ENCODE assay signal across 8 cellular contexts in the genomic region with DNA sequence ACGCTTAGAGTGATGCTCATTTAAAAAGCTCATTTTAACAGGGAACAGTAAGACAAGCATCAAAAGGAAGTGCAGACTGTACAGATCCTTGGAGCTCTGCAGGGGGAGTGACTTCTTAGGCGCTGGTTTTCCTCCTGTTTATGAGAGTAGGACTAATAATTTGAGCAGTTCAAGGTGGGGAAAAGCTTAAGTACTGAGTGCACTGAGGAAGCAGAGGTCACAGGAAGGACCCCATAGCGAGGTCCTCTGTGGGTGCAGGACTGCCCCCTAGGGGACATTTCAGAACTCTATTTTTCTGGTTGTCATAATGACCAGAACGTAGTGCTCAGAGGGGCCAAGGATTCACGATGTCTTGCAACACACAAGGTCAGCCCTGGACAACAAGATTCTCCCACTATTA.
DNase-seq lines count a peak whose midpoint lies in the region; ATAC-seq, FAIRE-seq and TF ChIP-seq lines count a peak whose summit lies in the region.

No MANE protein-coding gene starts in this region.

- H3K27ac ChIP-seq in 22Rv1 (no peak overlapping the region), kidney (ENCODE audit: low read depth in 2 of 2, low read length in 2 of 2) (no peak overlapping the region)

- FAIRE-seq in D721Med (lab: Jason Lieb, UNC) (no peak), kidney (lab: Jason Lieb, UNC) (no peak)

- H3K9me3 ChIP-seq in kidney (ENCODE audit: control insufficient read depth in 1 of 2, low read length in 2 of 2): no peaks in the 10 kb centered on the region

- intact Hi-C loops in kidney (cut with DNase I): no loop called here

- no peak overlapping the region for H3K9ac ChIP-seq in kidney (ENCODE audit: low read length in 2 of 2)

- in situ Hi-C loops in astrocyte of the cerebellum (cut with HindIII; ENCODE audit: low sequenced_read_pairs): no loop called here

- TF ChIP-seq CTCF in 22Rv1 (IDR thresholded peaks at IDR 0.05) (peak; percentile 77), D721Med (IDR thresholded peaks at IDR 0.05; ENCODE audit: insufficient read depth, missing control alignments) (peak; percentile 48), astrocyte of the cerebellum (IDR thresholded peaks at IDR 0.05; ENCODE audit: low read depth, low read length, missing control alignments) (peak; percentile 65), kidney (IDR thresholded peaks at IDR 0.05; ENCODE audit: borderline replicate concordance, extremely low read depth, insufficient read depth) (peak; percentile 43)

- no peaks in the 10 kb centered on the region for H3K4me1 ChIP-seq in kidney (ENCODE audit: control insufficient read depth in 1 of 2, insufficient read depth in 1 of 2, low read depth in 1 of 2, low read length in 2 of 2)

- ATAC-seq in HG03280 (IDR thresholded peaks at IDR 0.05; ENCODE audit: unreplicated experiment) (no peak), HG02970 (IDR thresholded peaks at IDR 0.05; ENCODE audit: low FRiP score, unreplicated experiment) (no peak)

- H3K4me3 ChIP-seq in astrocyte of the cerebellum (ENCODE audit: low read depth, low read length): no peak overlapping the region
- no peak overlapping the region for H3K4me3 ChIP-seq in kidney (ENCODE audit: low read length in 2 of 2)

- H3K36me3 ChIP-seq in kidney (ENCODE audit: control insufficient read depth in 1 of 2, insufficient read depth in 2 of 2, low read length in 2 of 2): no peaks in the 10 kb centered on the region

- DNase-seq in D721Med (ENCODE audit: insufficient read length, low spot score) (peak; percentile 29), NCI-H1694 (lab: John Stamatoyannopoulos, UW) (peak; percentile 71), astrocyte of the cerebellum (ENCODE audit: low read depth) (no peak), kidney (no peak), HuH-7.5 (ENCODE audit: low spot score) (no peak)

Comparison
In these comparisons a context has a peak if more than half of its experiments do, and no peak if none do; other contexts are left out.
1. DNase-seq: peak in D721Med (single experiment) and NCI-H1694 (single experiment); none in astrocyte of the cerebellum (single experiment), kidney (single experiment) and HuH-7.5 (single experiment).
2. Peak in every context shown above with its lines, with median percentiles within 50 percentile points of each other: CTCF ChIP-seq.